Comparison of ENCODE assay signal across 18 cellular contexts in genomic region chr10:107619124-107619523, GRCh38.
A peak's percentile ranks its signal among the peaks of the same experiment; 100 is the strongest.
DNase-seq lines count a peak whose midpoint lies in the region; ATAC-seq, FAIRE-seq and TF ChIP-seq lines count a peak whose summit lies in the region.
"Had no signal": no experiment of that assay in that cellular context is flagged by ENCODE, and none has a peak within 500 bp of the region (broad histone marks: within the 10 kb centered on the region; RNA-seq: fewer than 3 reads in every experiment).

No MANE protein-coding gene starts in this region.

- DNase-seq in ELF-1 (ENCODE audit: low read depth, low spot score): peak; percentile 3
- peak; percentile 15 for DNase-seq in H7
- no peak for DNase-seq in RWPE2 (ENCODE audit: low spot score)
- DNase-seq in GM12878 (ENCODE audit: low read depth, low spot score): no peak
- DNase-seq in HEK293T (ENCODE audit: extremely low spot score): no peak
- no peak for DNase-seq in GOT3 (lab: John Stamatoyannopoulos, UW)
- no peak for DNase-seq in NCI-H2171 (lab: John Stamatoyannopoulos, UW)
- DNase-seq in HepG2 (ENCODE audit: low spot score): no peak
- DNase-seq: 8988T; CD4-positive, alpha-beta memory T cell; DMS153; DMS79; HFFc6; KBM-7 had no signal

- TF ChIP-seq CTCF in RWPE2 (IDR thresholded peaks at IDR 0.05; ENCODE audit: poor library complexity, severe bottlenecking): no peak
- TF ChIP-seq CTCF in GM12878 (IDR thresholded peaks at IDR 0.05 in 2 of 3, conservative IDR thresholded peaks at IDR 0.05 in 1 of 3; ENCODE audit: control insufficient read depth in 2 of 3, extremely low read depth in 1 of 3, insufficient read depth in 1 of 3, low read depth in 3 of 3, low read length in 3 of 3): no peak
- no peak for TF ChIP-seq CTCF in HepG2 (CRISPR knock-in tag; IDR thresholded peaks at IDR 0.05)

- no peak for ATAC-seq in RWPE2 (ENCODE audit: low read depth)
- ATAC-seq in GM12878: no peak
- ATAC-seq in HepG2: no peak

- H3K27me3 ChIP-seq in H7 (ENCODE audit: control insufficient read depth, insufficient read depth, low read length) (no peaks in the 10 kb centered on the region), RWPE2 (ENCODE audit: insufficient read depth, poor library complexity, severe bottlenecking) (no peaks in the 10 kb centered on the region), GM12878 (replicated peaks in 1 of 2; ENCODE audit: control insufficient read depth in 2 of 2, insufficient read depth in 2 of 2, low read length in 1 of 2) (no peaks in the 10 kb centered on the region), HepG2 (ENCODE audit: control insufficient read depth in 1 of 2, insufficient read depth in 2 of 2, low read length in 2 of 2) (no peaks in the 10 kb centered on the region)
- H3K27me3 ChIP-seq: BLaER1 had no signal

- peak overlapping the region; percentile 51 for H3K27ac ChIP-seq in RWPE2 (ENCODE audit: poor library complexity, severe bottlenecking)
- no peak overlapping the region for H3K27ac ChIP-seq in GM12878 (ENCODE audit: control insufficient read depth, insufficient read depth)
- no peak overlapping the region for H3K27ac ChIP-seq in HepG2 (ENCODE audit: extremely low read length, insufficient read depth, low read length)
- H3K27ac ChIP-seq: BLaER1 had no signal

- no TSS peak for BruUV-seq in GM12878 (replicated peaks; lab: Mats Ljungman, UMichigan)
- no TSS peak for BruUV-seq in HepG2 (replicated peaks; lab: Mats Ljungman, UMichigan)

- H3K9me3 ChIP-seq in RWPE2 (ENCODE audit: severe bottlenecking): no peaks in the 10 kb centered on the region
- H3K9me3 ChIP-seq in GM12878 (replicated peaks; ENCODE audit: control insufficient read depth, insufficient read depth, low read length): no peaks in the 10 kb centered on the region
- H3K9me3 ChIP-seq in HepG2 (ENCODE audit: low read length): peaks cover 80% of the 10 kb centered on the region
- H3K9me3 ChIP-seq: BLaER1 had no signal

- TF ChIP-seq POLR2A in GM12878 (IDR thresholded peaks at IDR 0.05; ENCODE audit: low read depth, low read length) (no peak), HepG2 (IDR thresholded peaks at IDR 0.05; ENCODE audit: insufficient read depth in 1 of 2, low read depth in 2 of 2, low read length in 2 of 2) (no peak)

- 0% methylated on average over 1 of the region's 1 CpG for WGBS in GM12878 (ENCODE audit: insufficient coverage, insufficient replicate concordance, low lambda C conversion rate, missing lambda C conversion rate)
- WGBS in HepG2 (ENCODE audit: low lambda C conversion rate): 0% methylated on average over 1 of the region's 1 CpG

- in situ Hi-C loops in GM12878 (cut with MboI): no loop called here
- in situ Hi-C loops in HepG2 (cut with HindIII; ENCODE audit: extremely low pct_ligation_motif_present, low pct_unique_long_range_greater_than_20kb): no loop called here

- POLR2A ChIA-PET in GM12878 (lab: Charles Lee): no interaction called here
- POLR2A ChIA-PET in HEK293T (lab: Yijun Ruan, JAX): no interaction called here
- POLR2A ChIA-PET in HepG2 (lab: Yijun Ruan, JAX): no interaction called here

- RAD21 ChIA-PET in GM12878 (lab: Charles Lee; ENCODE audit: unreplicated experiment): no interaction called here

- H3K79me2 ChIP-seq in GM12878 (ENCODE audit: control insufficient read depth, insufficient read depth, low read length): no peaks in the 10 kb centered on the region
- H3K79me2 ChIP-seq in HepG2 (ENCODE audit: insufficient read depth, low read length): no peaks in the 10 kb centered on the region

- TF ChIP-seq EP300 in GM12878 (IDR thresholded peaks at IDR 0.05; ENCODE audit: borderline replicate concordance in 1 of 2, control insufficient read depth in 1 of 2, low read depth in 2 of 2, low read length in 2 of 2) (no peak), HepG2 (IDR thresholded peaks at IDR 0.05; ENCODE audit: low read depth in 2 of 2, low read length in 2 of 2) (no peak), HepG2 (CRISPR knock-in tag; IDR thresholded peaks at IDR 0.05; ENCODE audit: borderline replicate concordance) (no peak)

- peaks cover 41% of the 10 kb centered on the region for H3K4me1 ChIP-seq in RWPE2 (ENCODE audit: insufficient read depth, poor library complexity, severe bottlenecking)
- H3K4me1 ChIP-seq in GM12878 (ENCODE audit: control insufficient read depth, insufficient read depth, low read length): no peaks in the 10 kb centered on the region
- no peaks in the 10 kb centered on the region for H3K4me1 ChIP-seq in HepG2 (ENCODE audit: insufficient read depth, low read length)
- H3K4me1 ChIP-seq: BLaER1 had no signal

- no peak for FAIRE-seq in GM12878 (lab: Jason Lieb, UNC)
- no peak for FAIRE-seq in HepG2 (lab: Jason Lieb, UNC)
- FAIRE-seq: GM12891, H1, HTR-8/SVneo had no signal

- H4K20me1 ChIP-seq in GM12878 (ENCODE audit: control insufficient read depth, insufficient read depth): no peaks in the 10 kb centered on the region
- no peaks in the 10 kb centered on the region for H4K20me1 ChIP-seq in HepG2 (ENCODE audit: insufficient read depth, low read length)
- H4K20me1 ChIP-seq: BLaER1 had no signal

- H3K36me3 ChIP-seq in H7 (replicated peaks; ENCODE audit: control insufficient read depth, insufficient read depth, low read length): no peaks in the 10 kb centered on the region
- H3K36me3 ChIP-seq in RWPE2 (ENCODE audit: low read depth): no peaks in the 10 kb centered on the region
- no peaks in the 10 kb centered on the region for H3K36me3 ChIP-seq in GM12878 (ENCODE audit: control insufficient read depth in 2 of 2, insufficient read depth in 2 of 2, low read length in 1 of 2)
- no peaks in the 10 kb centered on the region for H3K36me3 ChIP-seq in HepG2 (replicated peaks in 1 of 2; ENCODE audit: control insufficient read depth in 1 of 2, insufficient read depth in 2 of 2, low read length in 2 of 2)
- H3K36me3 ChIP-seq: BLaER1 had no signal

- H3K4me2 ChIP-seq in GM12878 (ENCODE audit: control insufficient read depth, insufficient read depth): no peak overlapping the region
- no peak overlapping the region for H3K4me2 ChIP-seq in HepG2 (ENCODE audit: low read depth, low read length)
- H3K4me2 ChIP-seq: BLaER1 had no signal

- no peak overlapping the region for H2AFZ ChIP-seq in GM12878 (ENCODE audit: control insufficient read depth, low read depth, low read length)
- no peak overlapping the region for H2AFZ ChIP-seq in HepG2 (ENCODE audit: low read length)

- CTCF ChIA-PET in GM12878 (lab: Yijun Ruan, JAX): no interaction called here
- CTCF ChIA-PET in HEK293T (lab: Yijun Ruan, JAX): no interaction called here
- CTCF ChIA-PET in HepG2 (lab: Yijun Ruan, JAX; ENCODE audit: low intra/inter-chr PET ratio, low total read pairs): no interaction called here

- intact Hi-C loops in GM12878 (cut with micrococcal nuclease; ENCODE audit: unreplicated experiment): no loop called here
- intact Hi-C loops in HepG2 (cut with micrococcal nuclease; ENCODE audit: unreplicated experiment): no loop called here

- no peak overlapping the region for H3K4me3 ChIP-seq in H7 (ENCODE audit: insufficient read depth, low read depth, low read length)
- no peak overlapping the region for H3K4me3 ChIP-seq in RWPE2 (ENCODE audit: severe bottlenecking)
- no peak overlapping the region for H3K4me3 ChIP-seq in GM12878
- H3K4me3 ChIP-seq in HepG2 (replicated peaks in 1 of 3; ENCODE audit: insufficient read depth in 1 of 3, low read depth in 2 of 3, low read length in 3 of 3): no peak overlapping the region
- H3K4me3 ChIP-seq: BLaER1 had no signal

- H3K9ac ChIP-seq in GM12878 (ENCODE audit: control insufficient read depth, insufficient read depth, low read length) (no peak overlapping the region), HepG2 (ENCODE audit: insufficient read depth, low read depth, low read length) (no peak overlapping the region)
- H3K9ac ChIP-seq: BLaER1 had no signal

- TF ChIP-seq RAD21 in GM12878 (IDR thresholded peaks at IDR 0.05; ENCODE audit: insufficient read depth, low read depth, low read length) (no peak), HepG2 (CRISPR knock-in tag; IDR thresholded peaks at IDR 0.05) (no peak)

- SMC1A ChIA-PET in GM12878 (lab: Charles Lee; ENCODE audit: uncharacterized antibody, unreplicated experiment): interaction anchor here (0.6 kb wide), 1 partner anchor 27 kb away, joined by 3 read pairs; no protein-coding TSS in a partner anchor

TF ChIP-seq in GM12878, 131 proteins besides CTCF, POLR2A, EP300 and RAD21:
- TF ChIP-seq NFIC (IDR thresholded peaks at IDR 0.05; ENCODE audit: low read depth, low read length): 0 out of 2 replicates have a peak, but pooled peaks have one; percentile 10
- TF ChIP-seq RCOR1 (conservative IDR thresholded peaks at IDR 0.05; ENCODE audit: low read depth, low read length): no peak

TF ChIP-seq in HEK293T, 16 proteins besides CTCF, POLR2A, EP300 and RAD21 (continues in another document):
- no peak for TF ChIP-seq L3MBTL2 (conservative IDR thresholded peaks at IDR 0.05)
- TF ChIP-seq FOXA1 (IDR thresholded peaks at IDR 0.05): no peak
- TF ChIP-seq ELF4 (IDR thresholded peaks at IDR 0.05): no peak
- no peak for TF ChIP-seq HDGF (IDR thresholded peaks at IDR 0.05; ENCODE audit: borderline replicate concordance)
- no peak for TF ChIP-seq PKNOX1 (IDR thresholded peaks at IDR 0.05)
- TF ChIP-seq FOXM1 (IDR thresholded peaks at IDR 0.05; ENCODE audit: borderline replicate concordance): no peak
- no peak for TF ChIP-seq ARNT (IDR thresholded peaks at IDR 0.05)

TF ChIP-seq in HepG2, 621 proteins besides CTCF, POLR2A, EP300 and RAD21 (continues in another document):
- TF ChIP-seq ZNF589 (CRISPR knock-in tag; conservative IDR thresholded peaks at IDR 0.05): no peak
- no peak for TF ChIP-seq PRMT3 (CRISPR knock-in tag; IDR thresholded peaks at IDR 0.05; ENCODE audit: borderline replicate concordance, low read depth)

Comparison
In these comparisons a context has a peak if more than half of its experiments do, and no peak if none do; other contexts are left out.
1. DNase-seq: peak in ELF-1 (single experiment) and H7 (single experiment); none in RWPE2 (single experiment), GM12878 (single experiment), HEK293T (single experiment), GOT3 (single experiment), NCI-H2171 (single experiment) and HepG2 (single experiment).